Comparison of ENCODE assay signal across 1 cellular context in genomic region chr9:123371805-123372590, GRCh38.
TF ChIP-seq lines count a peak whose summit lies in the region.

No MANE protein-coding gene starts in this region.

TF ChIP-seq in GM23338, 12 proteins besides CTCF, POLR2A, EP300 and RAD21 (continued from another document):
- TF ChIP-seq REST (IDR thresholded peaks at IDR 0.05; ENCODE audit: unreplicated experiment) (no peak), POLR2AphosphoS5 (IDR thresholded peaks at IDR 0.05; ENCODE audit: low read depth) (no peak), ZNF114 (CRISPR knock-in tag; IDR thresholded peaks at IDR 0.05) (no peak), EZH2phosphoT487 (IDR thresholded peaks at IDR 0.05; ENCODE audit: unreplicated experiment) (no peak), STAT1 (IDR thresholded peaks at IDR 0.05; ENCODE audit: unreplicated experiment) (no peak), JUNB (IDR thresholded peaks at IDR 0.05; ENCODE audit: unreplicated experiment) (no peak), ETS1 (IDR thresholded peaks at IDR 0.05) (no peak)
